Comparison of ENCODE assay signal across 8 cellular contexts in genomic region chr16:67969286-67970039, GRCh38. TPM values are rescaled to one million over a fixed set of nuclear protein-coding genes. Genes with fewer than 3 reads are reported as not detected.
DNase-seq lines count a peak whose midpoint lies in the region; ATAC-seq and TF ChIP-seq lines count a peak whose summit lies in the region.

No MANE protein-coding gene starts in this region.

- H3K27ac ChIP-seq in tibial nerve: peak overlapping the region; percentile 89 to 99 (median 96)

- no peaks in the 10 kb centered on the region for H3K9me3 ChIP-seq in adipocyte (ENCODE audit: control insufficient read depth, low read length)
- no peaks in the 10 kb centered on the region for H3K9me3 ChIP-seq in tibial nerve

- H3K4me1 ChIP-seq in adipocyte (ENCODE audit: control insufficient read depth, insufficient read depth, low read length): peaks cover 33% of the 10 kb centered on the region
- H3K4me1 ChIP-seq in tibial nerve: peaks cover 0 to 36% (median 27%) of the 10 kb centered on the region in 4 donors

- TF ChIP-seq CTCF in tibial nerve (IDR thresholded peaks at IDR 0.05): no peak

- H3K9ac ChIP-seq in adipocyte (ENCODE audit: low read length): peak overlapping the region; percentile 97

- H3K4me3 ChIP-seq in adipocyte (ENCODE audit: low read length) (peak overlapping the region; percentile 92), tibial nerve (peak overlapping the region; percentile 80 to 100 (median 92))

- no peaks in the 10 kb centered on the region for H3K9me3 Mint-ChIP-seq in activated CD8-positive, alpha-beta memory T cell treated with anti-CD3 and anti-CD28 coated beads, Interleukin-2, amount 10 ng/mL, durations not matched to agents 7 days and 5 days (ENCODE audit: low read depth)

- no peak for TF ChIP-seq EP300 in tibial nerve (IDR thresholded peaks at IDR 0.05)

- no peak for ATAC-seq in activated CD8-positive, alpha-beta memory T cell treated with anti-CD3 and anti-CD28 coated beads, Interleukin-2, amount 10 ng/mL, durations not matched to agents 7 days and 5 days
- no peak for ATAC-seq in HG03469 (IDR thresholded peaks at IDR 0.05; ENCODE audit: unreplicated experiment)

- peak overlapping the region; percentile 91 for H3K27ac Mint-ChIP-seq in activated CD8-positive, alpha-beta memory T cell treated with anti-CD3 and anti-CD28 coated beads, Interleukin-2, amount 10 ng/mL, durations not matched to agents 7 days and 5 days

- H3K27me3 ChIP-seq in adipocyte (replicated peaks; ENCODE audit: control insufficient read depth, insufficient read depth, low read length) (no peaks in the 10 kb centered on the region), tibial nerve (no peaks in the 10 kb centered on the region)

- peaks cover 5% of the 10 kb centered on the region for H3K36me3 Mint-ChIP-seq in activated CD8-positive, alpha-beta memory T cell treated with anti-CD3 and anti-CD28 coated beads, Interleukin-2, amount 10 ng/mL, durations not matched to agents 7 days and 5 days

- TF ChIP-seq POLR2A in tibial nerve (IDR thresholded peaks at IDR 0.05): no peak

- peak overlapping the region; percentile 84 for H3K4me3 Mint-ChIP-seq in activated CD8-positive, alpha-beta memory T cell treated with anti-CD3 and anti-CD28 coated beads, Interleukin-2, amount 10 ng/mL, durations not matched to agents 7 days and 5 days

- H3K36me3 ChIP-seq in adipocyte (ENCODE audit: control insufficient read depth, insufficient read depth, low read length, severe bottlenecking): no peaks in the 10 kb centered on the region
- H3K36me3 ChIP-seq in tibial nerve: no peaks in the 10 kb centered on the region

- DNase-seq in activated CD8-positive, alpha-beta memory T cell treated with anti-CD3 and anti-CD28 coated beads, Interleukin-2, amount 10 ng/mL, durations not matched to agents 7 days and 5 days: no peak
- DNase-seq in activated CD8-positive, alpha-beta memory T cell treated with anti-CD3 and anti-CD28 coated beads, Interleukin-2, amount 50 U/mL, for 48 hours: no peak
- DNase-seq in adipocyte (ENCODE audit: low read depth): no peak
- DNase-seq in kidney glomerular epithelial cell (lab: John Stamatoyannopoulos, UW): peak; percentile 22
- no peak for DNase-seq in tibial nerve (ENCODE audit: low spot score in 2 of 2)
- no peak for DNase-seq in SHP77 (lab: John Stamatoyannopoulos, UW)
- no peak for DNase-seq in stimulated activated CD4-positive, alpha-beta T cell treated with anti-CD3 and anti-CD28 coated beads, Interleukin-4, amount 100 ng/mL, for 1 hour

- peaks cover 2% of the 10 kb centered on the region for H3K27me3 Mint-ChIP-seq in activated CD8-positive, alpha-beta memory T cell treated with anti-CD3 and anti-CD28 coated beads, Interleukin-2, amount 10 ng/mL, durations not matched to agents 7 days and 5 days

- CTCF ChIA-PET in activated CD8-positive, alpha-beta memory T cell treated with anti-CD3 and anti-CD28 coated beads, Interleukin-2, amount 10 ng/mL, durations not matched to agents 7 days and 5 days (lab: Charles Lee): interaction anchor here (1.0 to 2.0 kb wide), 4 partner anchors 25 to 112 kb away, joined by 3 to 7 read pairs (median 4); partner anchors contain the start of gene PSMB10

- 39 to 40% methylated on average over 35 to 37 of the region's 37 CpGs for WGBS in tibial nerve, 2 donors

- peaks cover 18% of the 10 kb centered on the region for H3K4me1 Mint-ChIP-seq in activated CD8-positive, alpha-beta memory T cell treated with anti-CD3 and anti-CD28 coated beads, Interleukin-2, amount 10 ng/mL, durations not matched to agents 7 days and 5 days

RNA-seq across cellular contexts. Expression of gene SLC12A4, which starts 1.0 kb away (rescaled TPM):
- 10 to 100 TPM; 47.7 to 51.2 TPM for total RNA-seq in activated CD8-positive, alpha-beta memory T cell treated with anti-CD3 and anti-CD28 coated beads, Interleukin-2, amount 10 ng/mL, durations not matched to agents 7 days and 5 days
- total RNA-seq in tibial nerve: 100 to 1,000 TPM in 2 of 4 donors, 10 to 100 TPM in 2; 82.0 to 127 (median 101) TPM

RNA-seq across cellular contexts. Expression of gene DPEP3, which starts 10.8 kb away (rescaled TPM):
- under 1 TPM in 1 of 2 experiments, not detected in 1; 0.28 TPM for total RNA-seq in activated CD8-positive, alpha-beta memory T cell treated with anti-CD3 and anti-CD28 coated beads, Interleukin-2, amount 10 ng/mL, durations not matched to agents 7 days and 5 days
- total RNA-seq in tibial nerve: under 1 TPM in 1 of 4 donors, not detected in 3; 0.66 TPM

RNA-seq across cellular contexts. Expression of gene LCAT, which starts 25.5 kb away (rescaled TPM):
- total RNA-seq in activated CD8-positive, alpha-beta memory T cell treated with anti-CD3 and anti-CD28 coated beads, Interleukin-2, amount 10 ng/mL, durations not matched to agents 7 days and 5 days: 10 to 100 TPM; 15.6 to 22.7 TPM
- 10 to 100 TPM; 17.9 to 43.9 (median 26.8) TPM for total RNA-seq in tibial nerve

RNA-seq across cellular contexts. Expression of gene DPEP2, which starts 29.8 kb away (rescaled TPM):
- total RNA-seq in activated CD8-positive, alpha-beta memory T cell treated with anti-CD3 and anti-CD28 coated beads, Interleukin-2, amount 10 ng/mL, durations not matched to agents 7 days and 5 days: 1 to 10 TPM; 4.5 to 4.7 TPM
- total RNA-seq in tibial nerve: 10 to 100 TPM in 1 of 4 donors, 1 to 10 TPM in 3; 1.0 to 12.6 (median 3.8) TPM

RNA-seq across cellular contexts. Expression of gene PSMB10, which starts 32.8 kb away (rescaled TPM):
- 100 to 1,000 TPM; 250 to 296 TPM for total RNA-seq in activated CD8-positive, alpha-beta memory T cell treated with anti-CD3 and anti-CD28 coated beads, Interleukin-2, amount 10 ng/mL, durations not matched to agents 7 days and 5 days
- 10 to 100 TPM; 22.9 to 57.6 (median 39.4) TPM for total RNA-seq in tibial nerve
